1 cellular context compared by ENCODE assay signal in the genomic region with DNA sequence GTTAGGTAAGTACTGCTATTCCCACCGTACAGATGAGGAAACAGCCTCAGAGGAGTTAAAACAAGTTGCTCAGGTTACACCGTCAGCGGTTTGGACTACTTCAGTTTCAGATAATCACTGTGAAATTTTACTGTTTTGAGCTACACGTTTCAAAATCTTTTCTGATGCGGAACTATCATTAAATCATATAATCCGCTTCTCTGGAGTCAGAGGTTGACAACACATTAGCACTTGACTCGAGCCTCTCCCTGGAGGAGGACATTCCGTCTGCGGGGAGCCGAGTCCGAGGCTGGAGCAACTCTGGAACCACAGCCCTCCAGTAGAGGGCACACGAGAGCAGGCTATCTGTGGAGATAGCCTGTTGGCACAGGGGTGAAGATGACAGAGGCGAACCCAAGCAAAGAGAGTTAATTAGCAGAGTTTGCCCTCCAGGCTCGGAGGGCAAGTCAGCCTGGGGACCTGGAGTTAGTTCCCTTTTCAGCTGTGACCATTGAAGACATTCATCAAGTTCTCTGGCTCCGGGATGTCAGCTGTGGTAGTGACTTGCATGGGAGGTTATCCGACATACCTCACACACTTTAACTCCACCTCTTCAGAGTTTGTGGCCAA.
A peak's percentile ranks its signal among the peaks of the same experiment; 100 is the strongest.
TF ChIP-seq lines count a peak whose summit lies in the region.

No MANE protein-coding gene starts in this region.

TF ChIP-seq in HEK293, 187 proteins besides CTCF, POLR2A, EP300 and RAD21 (continued from another document):
- 0 out of 2 replicates have a peak, but pooled peaks have one; percentile 40 for TF ChIP-seq ZNF600 (tag by site-specific recombination; IDR thresholded peaks at IDR 0.05)
